In genomic region chr6:113076817-113077216, GRCh38 we compare ENCODE assay signal across 18 cellular contexts.
DNase-seq lines count a peak whose midpoint lies in the region; ATAC-seq, FAIRE-seq and TF ChIP-seq lines count a peak whose summit lies in the region.
"Had no signal": no experiment of that assay in that cellular context is flagged by ENCODE, and none has a peak within 500 bp of the region (broad histone marks: within the 10 kb centered on the region; RNA-seq: fewer than 3 reads in every experiment).

No MANE protein-coding gene starts in this region.

- peaks cover 5% of the 10 kb centered on the region for H3K9me3 Mint-ChIP-seq in neural crest cell
- H3K9me3 Mint-ChIP-seq: GM23338, H9 had no signal

- no peak overlapping the region for H3K23ac ChIP-seq in trophoblast cell (ENCODE audit: low read length)

- H3K27ac Mint-ChIP-seq in neural crest cell (ENCODE audit: unreplicated experiment): peak overlapping the region; percentile 46
- H3K27ac Mint-ChIP-seq: CD4-positive, CD25-positive, alpha-beta regulatory T cell; GM23338; H9 had no signal

- H4K12ac ChIP-seq in trophoblast cell (ENCODE audit: low read depth, low read length): no peak overlapping the region

- TF ChIP-seq EP300 in A549 (IDR thresholded peaks at IDR 0.05) (no peak), K562 (IDR thresholded peaks at IDR 0.05; ENCODE audit: low read length) (no peak)

- H3K27me3 Mint-ChIP-seq in neural crest cell (ENCODE audit: low read depth): no peaks in the 10 kb centered on the region
- H3K27me3 Mint-ChIP-seq: CD4-positive, CD25-positive, alpha-beta regulatory T cell had no signal

- intact Hi-C loops in K562 (cut with micrococcal nuclease): no loop called here

- ATAC-seq in A549 (no peak), K562 (no peak), GM18511 (IDR thresholded peaks at IDR 0.05; ENCODE audit: unreplicated experiment) (no peak)
- ATAC-seq: GM12878, GM23338 had no signal

- H3K9me3 ChIP-seq in A549: no peaks in the 10 kb centered on the region
- H3K9me3 ChIP-seq in K562 (replicated peaks; ENCODE audit: control insufficient read depth, insufficient read depth, low read depth, low read length): no peaks in the 10 kb centered on the region
- peaks cover under 1% of the 10 kb centered on the region for H3K9me3 ChIP-seq in trophoblast cell (ENCODE audit: insufficient read depth, low read depth, low read length)
- H3K9me3 ChIP-seq: BLaER1 treated with 17β-estradiol and CSF1 and Interleukin-3, amounts not matched to agents 10 nM and 100 nM had no signal

- peaks cover 15% of the 10 kb centered on the region for H3K4me1 Mint-ChIP-seq in neural crest cell
- H3K4me1 Mint-ChIP-seq: CD4-positive, CD25-positive, alpha-beta regulatory T cell; GM23338; H9 had no signal

- TF ChIP-seq CTCF in A549 (IDR thresholded peaks at IDR 0.05) (no peak), K562 (IDR thresholded peaks at IDR 0.05 in 2 of 3, conservative IDR thresholded peaks at IDR 0.05 in 1 of 3; ENCODE audit: insufficient read depth in 2 of 3, low read depth in 1 of 3, low read length in 3 of 3) (no peak), neural crest cell (conservative IDR thresholded peaks at IDR 0.05) (no peak)

- H3K4me2 ChIP-seq in A549 (no peak overlapping the region), K562 (ENCODE audit: insufficient read depth, low read length) (no peak overlapping the region), trophoblast cell (ENCODE audit: low read length) (no peak overlapping the region)
- H3K4me2 ChIP-seq: BLaER1 treated with 17β-estradiol and CSF1 and Interleukin-3, amounts not matched to agents 10 nM and 100 nM; GM23338 had no signal

- no peaks in the 10 kb centered on the region for H3K79me1 ChIP-seq in trophoblast cell (ENCODE audit: low read length)

- no peak overlapping the region for H3K18ac ChIP-seq in trophoblast cell (ENCODE audit: low read length)

- CTCF ChIA-PET in A549 (lab: Yijun Ruan, JAX): no interaction called here
- CTCF ChIA-PET in K562 (lab: Yijun Ruan, JAX; ENCODE audit: low intra/inter-chr PET ratio): no interaction called here

- POLR2A ChIA-PET in A549 (lab: Yijun Ruan, JAX): no interaction called here
- POLR2A ChIA-PET in K562 (lab: Yijun Ruan, JAX): no interaction called here

- H4K8ac ChIP-seq in trophoblast cell (ENCODE audit: low read depth, low read length): no peak overlapping the region

- H3K27me3 ChIP-seq in K562 (ENCODE audit: control insufficient read depth in 2 of 2, insufficient read depth in 2 of 2, low read length in 2 of 2) (no peaks in the 10 kb centered on the region), trophoblast cell (ENCODE audit: insufficient read depth, low read length) (no peaks in the 10 kb centered on the region)
- H3K27me3 ChIP-seq: BLaER1 treated with 17β-estradiol and CSF1 and Interleukin-3, amounts not matched to agents 10 nM and 100 nM had no signal

- H3K4me3 ChIP-seq in A549 (no peak overlapping the region), K562 (no peak overlapping the region), trophoblast cell (ENCODE audit: low read depth, low read length) (no peak overlapping the region)
- H3K4me3 ChIP-seq: BLaER1 treated with 17β-estradiol and CSF1 and Interleukin-3, amounts not matched to agents 10 nM and 100 nM; GM12878; GM23338 had no signal

- FAIRE-seq in A549 (lab: Jason Lieb, UNC) (no peak), K562 (lab: Jason Lieb, UNC) (no peak), urothelium cell line (lab: Jason Lieb, UNC) (no peak)
- FAIRE-seq: GM12878, GM18507 had no signal

- H3K9me1 ChIP-seq in K562 (ENCODE audit: control insufficient read depth, insufficient read depth, low read length): no peaks in the 10 kb centered on the region

- H3K4ac ChIP-seq in trophoblast cell (ENCODE audit: low read depth, low read length): no peak overlapping the region

- no peaks in the 10 kb centered on the region for H4K20me1 ChIP-seq in K562 (replicated peaks; ENCODE audit: control insufficient read depth, insufficient read depth, low read length)
- H4K20me1 ChIP-seq: BLaER1 treated with 17β-estradiol and CSF1 and Interleukin-3, amounts not matched to agents 10 nM and 100 nM had no signal

- TF ChIP-seq POLR2A in A549 (IDR thresholded peaks at IDR 0.05; ENCODE audit: low read length) (no peak), K562 (conservative IDR thresholded peaks at IDR 0.05) (no peak)

- H3K9ac ChIP-seq in K562 (ENCODE audit: insufficient read depth in 1 of 2, low read depth in 2 of 2, low read length in 2 of 2) (no peak overlapping the region), trophoblast cell (ENCODE audit: low read length) (no peak overlapping the region)
- H3K9ac ChIP-seq: BLaER1 treated with 17β-estradiol and CSF1 and Interleukin-3, amounts not matched to agents 10 nM and 100 nM had no signal

- peaks cover 8% of the 10 kb centered on the region for H3K36me3 Mint-ChIP-seq in neural crest cell (ENCODE audit: low read depth)
- H3K36me3 Mint-ChIP-seq: CD4-positive, CD25-positive, alpha-beta regulatory T cell had no signal

- WGBS in A549 (ENCODE audit: missing lambda C conversion rate): 86% methylated on average over 1 of the region's 1 CpG
- WGBS in K562 (ENCODE audit: insufficient coverage, low coverage, missing lambda C conversion rate): 18% methylated on average over 1 of the region's 1 CpG
- WGBS in trophoblast cell (ENCODE audit: extremely low coverage, insufficient coverage, insufficient read length): no CpG with 5 or more reads among the region's 1 CpG

- H3K4me1 ChIP-seq in A549 (peaks cover 9% of the 10 kb centered on the region; the same call in 2 of the 3 replicates), K562 (replicated peaks in 1 of 2; ENCODE audit: control insufficient read depth in 2 of 2, insufficient read depth in 2 of 2, low read length in 2 of 2) (no peaks in the 10 kb centered on the region), trophoblast cell (ENCODE audit: control insufficient read depth in 1 of 2, insufficient read depth in 2 of 2, low read length in 2 of 2) (no peaks in the 10 kb centered on the region)

- H3K14ac ChIP-seq in trophoblast cell (ENCODE audit: low read length): no peak overlapping the region

- H3K4me3 Mint-ChIP-seq in neural crest cell: no peak overlapping the region
- H3K4me3 Mint-ChIP-seq: CD4-positive, CD25-positive, alpha-beta regulatory T cell; GM23338; H9 had no signal

- no peaks in the 10 kb centered on the region for H3K79me2 ChIP-seq in K562 (ENCODE audit: control insufficient read depth, insufficient read depth, low read length)
- no peaks in the 10 kb centered on the region for H3K79me2 ChIP-seq in trophoblast cell (ENCODE audit: control insufficient read depth, insufficient read depth, low read length, poor library complexity)

- peak overlapping the region; percentile 42 for H2BK12ac ChIP-seq in trophoblast cell (ENCODE audit: low read length)

- BruUV-seq in K562 (replicated peaks; lab: Mats Ljungman, UMichigan): no TSS peak

- in situ Hi-C loops in K562 (cut with MboI): no loop called here

- H2BK120ac ChIP-seq in trophoblast cell (ENCODE audit: insufficient read depth, low read length, poor library complexity): no peak overlapping the region

- TF ChIP-seq RAD21 in A549 (conservative IDR thresholded peaks at IDR 0.05 in 1 of 2, IDR thresholded peaks at IDR 0.05 in 1 of 2): no peak
- no peak for TF ChIP-seq RAD21 in K562 (CRISPR knock-in tag; conservative IDR thresholded peaks at IDR 0.05 in 1 of 2, IDR thresholded peaks at IDR 0.05 in 1 of 2)

- H3K36me3 ChIP-seq in K562 (ENCODE audit: control insufficient read depth, insufficient read depth, low read length) (no peaks in the 10 kb centered on the region), trophoblast cell (ENCODE audit: control insufficient read depth in 1 of 2, insufficient read depth in 2 of 2, low read length in 2 of 2) (no peaks in the 10 kb centered on the region)
- H3K36me3 ChIP-seq: BLaER1 treated with 17β-estradiol and CSF1 and Interleukin-3, amounts not matched to agents 10 nM and 100 nM had no signal

- DNase-seq in A549 (ENCODE audit: low read depth in 1 of 2, low spot score in 1 of 2) (no peak), K562 (ENCODE audit: extremely low read depth in 1 of 4, low spot score in 3 of 4) (no peak), neural crest cell (ENCODE audit: low read depth, low spot score) (no peak), trophoblast cell (no peak), iPS-NIHi7 (ENCODE audit: extremely low spot score) (no peak), urothelium cell line (ENCODE audit: low spot score) (no peak)
- DNase-seq: 8988T; ACHN; Calu3; CD4-positive, CD25-positive, alpha-beta regulatory T cell; DMS 273 treated with DMSO at 0.1 percent for 48 hours; H9; KG1 had no signal

- H2AFZ ChIP-seq in K562 (ENCODE audit: low read depth, low read length): no peak overlapping the region
- H2AFZ ChIP-seq in trophoblast cell (ENCODE audit: insufficient read depth, low read length, poor library complexity): no peak overlapping the region

- no peak overlapping the region for H3K27ac ChIP-seq in A549
- no peak overlapping the region for H3K27ac ChIP-seq in K562 (ENCODE audit: extremely low read depth, low read depth, low read length)
- H3K27ac ChIP-seq in trophoblast cell (ENCODE audit: low read depth, low read length): no peak overlapping the region
- H3K27ac ChIP-seq: BLaER1 treated with 17β-estradiol and CSF1 and Interleukin-3, amounts not matched to agents 10 nM and 100 nM had no signal

- H4K91ac ChIP-seq in trophoblast cell (ENCODE audit: low read depth, low read length): no peak overlapping the region

- no peak overlapping the region for H2BK5ac ChIP-seq in trophoblast cell (ENCODE audit: low read depth, low read length, poor library complexity)

- no peak overlapping the region for H2AK5ac ChIP-seq in trophoblast cell (ENCODE audit: low read length)

TF ChIP-seq in A549, 52 proteins besides CTCF, POLR2A, EP300 and RAD21:
- TF ChIP-seq MYC (IDR thresholded peaks at IDR 0.05; ENCODE audit: borderline replicate concordance, low read length) (no peak), MAFK (IDR thresholded peaks at IDR 0.05; ENCODE audit: partially characterized antibody) (peak; percentile 66)

TF ChIP-seq in K562, 482 proteins besides CTCF, POLR2A, EP300 and RAD21 (continues in another document):
- peak; percentile 48; the same call in 1 of the 2 replicates for TF ChIP-seq C11orf30 (IDR thresholded peaks at IDR 0.05; ENCODE audit: low read depth)
- TF ChIP-seq TEAD4 (IDR thresholded peaks at IDR 0.05; ENCODE audit: low read length): no peak
- TF ChIP-seq TEAD4 (CRISPR knock-in tag; IDR thresholded peaks at IDR 0.05; ENCODE audit: borderline replicate concordance): no peak
- peak; percentile 44; the same call in 1 of the 2 replicates for TF ChIP-seq MAFK (IDR thresholded peaks at IDR 0.05; ENCODE audit: low read length)
- TF ChIP-seq ZNF12 (CRISPR knock-in tag; IDR thresholded peaks at IDR 0.05): no peak
- TF ChIP-seq CBFA2T3 (IDR thresholded peaks at IDR 0.05): no peak

Comparison
In these comparisons a context has a peak if more than half of its experiments do, and no peak if none do; other contexts are left out.
1. Of the 35 proteins assayed by ChIP-seq in both K562 and A549: peak only in K562: none; only in A549: none; in both: MAFK; in neither: 34.